In genomic region chr11:27203077-27203476, GRCh38 we compare ENCODE assay signal across 27 cellular contexts.
DNase-seq lines count a peak whose midpoint lies in the region; TF ChIP-seq lines count a peak whose summit lies in the region.
"Had no signal": no experiment of that assay in that cellular context is flagged by ENCODE, and none has a peak within 500 bp of the region (broad histone marks: within the 10 kb centered on the region; RNA-seq: fewer than 3 reads in every experiment).

No MANE protein-coding gene starts in this region.

- H3K4me3 ChIP-seq in Peyer's patch (no peak overlapping the region), endodermal cell (ENCODE audit: low read length) (no peak overlapping the region), trophoblast cell (ENCODE audit: low read depth, low read length) (peak overlapping the region; percentile 28), transverse colon (no peak overlapping the region)
- H3K4me3 ChIP-seq: BLaER1 treated with 17β-estradiol and CSF1 and Interleukin-3, amounts not matched to agents 10 nM and 100 nM; prostate gland had no signal

- peak overlapping the region; percentile 17 for H2AK5ac ChIP-seq in trophoblast cell (ENCODE audit: low read length)

- in situ Hi-C loops in transverse colon (cut with MboI; ENCODE audit: low pct_ligation_motif_present in 1 of 4, low pct_unique_long_range_greater_than_20kb in 1 of 4, low sequenced_read_pairs in 3 of 4): no loop called here

- intact Hi-C loops in transverse colon (cut with DNase I; ENCODE audit: low total_unique reads): no loop called here

- no peak overlapping the region for H4K8ac ChIP-seq in trophoblast cell (ENCODE audit: low read depth, low read length)

- peak overlapping the region; percentile 12 for H2BK12ac ChIP-seq in trophoblast cell (ENCODE audit: low read length)

- H3K79me2 ChIP-seq in trophoblast cell (ENCODE audit: control insufficient read depth, insufficient read depth, low read length, poor library complexity): no peaks in the 10 kb centered on the region

- H3K9me3 ChIP-seq in Peyer's patch (no peaks in the 10 kb centered on the region), endodermal cell (ENCODE audit: control insufficient read depth, low read length) (no peaks in the 10 kb centered on the region), trophoblast cell (ENCODE audit: insufficient read depth, low read depth, low read length) (no peaks in the 10 kb centered on the region), transverse colon (no peaks in the 10 kb centered on the region)
- H3K9me3 ChIP-seq: BLaER1 treated with 17β-estradiol and CSF1 and Interleukin-3, amounts not matched to agents 10 nM and 100 nM; prostate gland had no signal

- no peaks in the 10 kb centered on the region for H3K9me3 Mint-ChIP-seq in endodermal cell
- H3K9me3 Mint-ChIP-seq: activated CD4-positive, alpha-beta T cell treated with anti-CD3 and anti-CD28 coated beads, Interleukin-2, amount 10 ng/mL, durations not matched to agents 7 days and 5 days; activated T-cell treated with anti-CD3 and anti-CD28 coated beads, Interleukin-2, amount 50 U/mL, for 4 hours; stimulated activated naive CD8-positive, alpha-beta T cell treated with anti-CD3 and anti-CD28 coated beads, Interleukin-15, Interleukin-2, amounts not matched to agents 100 ng/mL and 50 ng/mL, for 24 hours had no signal

- TF ChIP-seq POLR2A in Peyer's patch (IDR thresholded peaks at IDR 0.05) (no peak), transverse colon (IDR thresholded peaks at IDR 0.05) (no peak)

- H3K14ac ChIP-seq in trophoblast cell (ENCODE audit: low read length): no peak overlapping the region

- no peaks in the 10 kb centered on the region for H3K27me3 Mint-ChIP-seq in endodermal cell (ENCODE audit: insufficient read depth)
- H3K27me3 Mint-ChIP-seq: activated CD4-positive, alpha-beta T cell treated with anti-CD3 and anti-CD28 coated beads, Interleukin-2, amount 10 ng/mL, durations not matched to agents 7 days and 5 days; stimulated activated naive CD8-positive, alpha-beta T cell treated with anti-CD3 and anti-CD28 coated beads, Interleukin-15, Interleukin-2, amounts not matched to agents 100 ng/mL and 50 ng/mL, for 24 hours had no signal

- no peak overlapping the region for H3K4me3 Mint-ChIP-seq in endodermal cell
- H3K4me3 Mint-ChIP-seq: activated CD4-positive, alpha-beta T cell treated with anti-CD3 and anti-CD28 coated beads, Interleukin-2, amount 10 ng/mL, durations not matched to agents 7 days and 5 days; activated T-cell treated with anti-CD3 and anti-CD28 coated beads, Interleukin-2, amount 50 U/mL, for 4 hours; naive B cell; stimulated activated naive CD8-positive, alpha-beta T cell treated with anti-CD3 and anti-CD28 coated beads, Interleukin-15, Interleukin-2, amounts not matched to agents 100 ng/mL and 50 ng/mL, for 24 hours had no signal

- H4K91ac ChIP-seq in trophoblast cell (ENCODE audit: low read depth, low read length): peak overlapping the region; percentile 30

- H3K36me3 ChIP-seq in Peyer's patch (no peaks in the 10 kb centered on the region), endodermal cell (ENCODE audit: control insufficient read depth, insufficient read depth, low read length) (peaks cover 1% of the 10 kb centered on the region), trophoblast cell (ENCODE audit: control insufficient read depth in 1 of 2, insufficient read depth in 2 of 2, low read length in 2 of 2) (no peaks in the 10 kb centered on the region), transverse colon (no peaks in the 10 kb centered on the region)
- H3K36me3 ChIP-seq: BLaER1 treated with 17β-estradiol and CSF1 and Interleukin-3, amounts not matched to agents 10 nM and 100 nM; prostate gland had no signal

- H3K27me3 ChIP-seq in Peyer's patch (no peaks in the 10 kb centered on the region), endodermal cell (ENCODE audit: control insufficient read depth, insufficient read depth, low read length, poor library complexity, severe bottlenecking) (no peaks in the 10 kb centered on the region), trophoblast cell (ENCODE audit: insufficient read depth, low read length) (no peaks in the 10 kb centered on the region), transverse colon (no peaks in the 10 kb centered on the region)
- H3K27me3 ChIP-seq: BLaER1 treated with 17β-estradiol and CSF1 and Interleukin-3, amounts not matched to agents 10 nM and 100 nM had no signal

- peaks cover 58% of the 10 kb centered on the region for H3K4me1 Mint-ChIP-seq in endodermal cell
- H3K4me1 Mint-ChIP-seq: activated CD4-positive, alpha-beta T cell treated with anti-CD3 and anti-CD28 coated beads, Interleukin-2, amount 10 ng/mL, durations not matched to agents 7 days and 5 days; naive B cell had no signal

- TF ChIP-seq EP300 in transverse colon (IDR thresholded peaks at IDR 0.05; ENCODE audit: low read depth): no peak

- H3K4me1 ChIP-seq in Peyer's patch (peaks cover 0 to 42% (median 8%) of the 10 kb centered on the region in 4 donors), endodermal cell (ENCODE audit: control insufficient read depth, insufficient read depth, low read length) (peaks cover 31% of the 10 kb centered on the region), trophoblast cell (ENCODE audit: control insufficient read depth in 1 of 2, insufficient read depth in 2 of 2, low read length in 2 of 2) (peaks cover 13 to 17% of the 10 kb centered on the region in 2 experiments), transverse colon (peaks cover 21 to 75% (median 55%) of the 10 kb centered on the region in 4 donors)

- peak overlapping the region in 3 of 4 donors; percentile 29 to 71 (median 69) for H3K27ac ChIP-seq in Peyer's patch
- H3K27ac ChIP-seq in endodermal cell (ENCODE audit: low read depth, low read length): no peak overlapping the region
- no peak overlapping the region for H3K27ac ChIP-seq in trophoblast cell (ENCODE audit: low read depth, low read length)
- H3K27ac ChIP-seq in transverse colon: peak overlapping the region; percentile 79 to 89 (median 84)
- H3K27ac ChIP-seq: BLaER1 treated with 17β-estradiol and CSF1 and Interleukin-3, amounts not matched to agents 10 nM and 100 nM; prostate gland had no signal

- DNase-seq in Peyer's patch (no peak), endodermal cell (peak; percentile 56), trophoblast cell (peak; percentile 92 to 94), transverse colon (no peak), T-helper 1 cell (no peak), SK-N-DZ (ENCODE audit: low spot score) (no peak)
- no peak for DNase-seq in activated CD4-positive, alpha-beta T cell treated with anti-CD3 and anti-CD28 coated beads for 4 hours
- DNase-seq: activated CD4-positive, alpha-beta T cell treated with anti-CD3 and anti-CD28 coated beads, Interleukin-2, amount 10 ng/mL, durations not matched to agents 7 days and 5 days; activated T-cell treated with anti-CD3 and anti-CD28 coated beads, Interleukin-2, amount 50 U/mL, for 4 hours; caudate nucleus; cortex of kidney; foreskin fibroblast; head of caudate nucleus; KBM-7; kidney; left ventricle myocardium superior; naive B cell; NCI-H1105; NCI-H187 treated with DMSO at 0.1 percent for 48 hours; NCI-H526 treated with DMSO at 0.1 percent for 48 hours; nucleus accumbens; SIG-M5; SW 1271; T-helper 9 cell had no signal

- no peak overlapping the region for H4K12ac ChIP-seq in trophoblast cell (ENCODE audit: low read depth, low read length)

- H3K23ac ChIP-seq in trophoblast cell (ENCODE audit: low read length): no peak overlapping the region

- H2BK5ac ChIP-seq in trophoblast cell (ENCODE audit: low read depth, low read length, poor library complexity): no peak overlapping the region

- H3K9ac ChIP-seq in endodermal cell (ENCODE audit: extremely low read depth, low read length, poor library complexity, severe bottlenecking) (no peak overlapping the region), trophoblast cell (ENCODE audit: low read length) (no peak overlapping the region)
- H3K9ac ChIP-seq: BLaER1 treated with 17β-estradiol and CSF1 and Interleukin-3, amounts not matched to agents 10 nM and 100 nM had no signal

- no peak overlapping the region for H2BK120ac ChIP-seq in trophoblast cell (ENCODE audit: insufficient read depth, low read length, poor library complexity)

- 86 to 95% methylated on average over 3 to 4 of the region's 4 CpGs for WGBS in endodermal cell (ENCODE audit: insufficient coverage in 1 of 2, insufficient read length in 1 of 2), 2 experiments
- no CpG with 5 or more reads among the region's 4 CpGs for WGBS in trophoblast cell (ENCODE audit: extremely low coverage, insufficient coverage, insufficient read length)
- 74 to 90% methylated on average over 1 to 4 of the region's 4 CpGs for WGBS in transverse colon (ENCODE audit: low coverage in 1 of 2), 2 donors

- no peak overlapping the region for H3K4ac ChIP-seq in trophoblast cell (ENCODE audit: low read depth, low read length)

- H3K4me2 ChIP-seq in trophoblast cell (ENCODE audit: low read length): no peak overlapping the region
- H3K4me2 ChIP-seq: BLaER1 treated with 17β-estradiol and CSF1 and Interleukin-3, amounts not matched to agents 10 nM and 100 nM had no signal

- no peak overlapping the region for H3K27ac Mint-ChIP-seq in endodermal cell
- H3K27ac Mint-ChIP-seq: activated CD4-positive, alpha-beta T cell treated with anti-CD3 and anti-CD28 coated beads, Interleukin-2, amount 10 ng/mL, durations not matched to agents 7 days and 5 days; naive B cell; stimulated activated naive CD8-positive, alpha-beta T cell treated with anti-CD3 and anti-CD28 coated beads, Interleukin-15, Interleukin-2, amounts not matched to agents 100 ng/mL and 50 ng/mL, for 24 hours had no signal

- peaks cover 33% of the 10 kb centered on the region for H3K36me3 Mint-ChIP-seq in endodermal cell (ENCODE audit: low read depth)
- H3K36me3 Mint-ChIP-seq: naive B cell had no signal

- H3K18ac ChIP-seq in trophoblast cell (ENCODE audit: low read length): no peak overlapping the region

- H2AFZ ChIP-seq in trophoblast cell (ENCODE audit: insufficient read depth, low read length, poor library complexity): no peak overlapping the region

- peaks cover 7% of the 10 kb centered on the region for H3K79me1 ChIP-seq in trophoblast cell (ENCODE audit: low read length)

- TF ChIP-seq CTCF in Peyer's patch (IDR thresholded peaks at IDR 0.05) (no peak), endodermal cell (conservative IDR thresholded peaks at IDR 0.05) (no peak), transverse colon (IDR thresholded peaks at IDR 0.05) (no peak)

Comparison
In these comparisons a context has a peak if more than half of its experiments do, and no peak if none do; other contexts are left out.
1. DNase-seq: peak in endodermal cell (single experiment) and trophoblast cell (2 of 2); none in Peyer's patch (0 of 3), transverse colon (single experiment), T-helper 1 cell (0 of 5), SK-N-DZ (single experiment) and activated CD4-positive, alpha-beta T cell treated with anti-CD3 and anti-CD28 coated beads for 4 hours (0 of 2).
2. H3K27ac ChIP-seq: peak in Peyer's patch (3 of 4) and transverse colon (4 of 4); none in endodermal cell (single experiment) and trophoblast cell (single experiment).